In the genomic region with DNA sequence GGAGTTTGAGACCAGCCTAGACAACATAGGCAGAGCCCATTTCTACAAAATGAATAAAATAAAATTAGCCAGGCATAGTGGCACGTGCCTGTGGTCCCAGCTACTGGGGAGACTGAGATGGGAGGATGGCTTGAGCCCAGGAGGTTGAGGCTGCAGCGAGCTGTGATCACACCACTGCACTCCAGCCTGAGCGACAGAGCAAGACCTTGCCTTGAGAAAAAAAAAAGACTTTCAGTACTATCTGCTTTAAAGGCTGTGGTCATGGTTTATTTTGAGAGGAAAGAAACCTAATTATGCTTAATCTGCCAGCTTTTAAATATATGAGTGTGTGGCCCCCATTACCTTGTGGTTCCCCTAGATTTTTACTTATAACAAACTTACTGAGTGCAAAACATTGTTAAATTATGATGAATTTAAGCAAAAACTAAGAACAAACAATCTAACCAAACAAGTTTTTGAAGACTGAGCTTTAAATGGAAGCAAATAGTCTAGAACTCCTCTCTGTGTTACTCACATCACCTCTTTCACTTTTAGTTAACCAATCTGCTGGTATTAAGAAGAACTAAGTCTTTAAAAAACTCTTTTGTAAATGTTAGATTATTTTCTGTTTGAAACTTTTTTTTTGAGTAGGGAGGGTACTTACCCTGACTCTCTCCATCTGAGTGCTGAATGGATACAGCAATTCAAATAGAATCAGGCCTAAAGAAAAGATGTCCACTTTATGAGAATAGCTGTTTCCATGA, we compare ENCODE assay signal across 14 cellular contexts.
DNase-seq lines count a peak whose midpoint lies in the region; ATAC-seq and TF ChIP-seq lines count a peak whose summit lies in the region.
"Had no signal": no experiment of that assay in that cellular context is flagged by ENCODE, and none has a peak within 500 bp of the region (broad histone marks: within the 10 kb centered on the region; RNA-seq: fewer than 3 reads in every experiment).

No MANE protein-coding gene starts in this region.

- no peaks in the 10 kb centered on the region for H3K9me3 ChIP-seq in BE2C
- H3K9me3 ChIP-seq: sigmoid colon, SJSA1 had no signal

- TF ChIP-seq CTCF in mesothelial cell of epicardium (IDR thresholded peaks at IDR 0.05; ENCODE audit: unreplicated experiment) (no peak), osteocyte (IDR thresholded peaks at IDR 0.05) (no peak), BE2C (IDR thresholded peaks at IDR 0.05; ENCODE audit: low read depth, low read length) (no peak)

- no peaks in the 10 kb centered on the region for H3K4me1 ChIP-seq in BE2C
- H3K4me1 ChIP-seq: sigmoid colon, SJSA1 had no signal

- H3K36me3 ChIP-seq in BE2C: no peaks in the 10 kb centered on the region

- H3K4me3 Mint-ChIP-seq in T-helper 1 cell treated with Interleukin-12 subunit alpha and Interleukin-12 subunit beta and Interleukin-4 antibody, amounts not matched to agents 30 μg/mL and 1 μg/mL, for 36 hours: no peak overlapping the region
- H3K4me3 Mint-ChIP-seq in mesothelial cell of epicardium (no peak overlapping the region), immature natural killer cell (no peak overlapping the region), osteocyte (ENCODE audit: unreplicated experiment) (no peak overlapping the region)
- H3K4me3 Mint-ChIP-seq: activated CD8-positive, alpha-beta T cell treated with anti-CD3 and anti-CD28 coated beads for 36 hours had no signal

- H3K27me3 ChIP-seq in BE2C: no peaks in the 10 kb centered on the region
- H3K27me3 ChIP-seq: sigmoid colon, SJSA1 had no signal

- H3K4me1 Mint-ChIP-seq in T-helper 1 cell treated with Interleukin-12 subunit alpha and Interleukin-12 subunit beta and Interleukin-4 antibody, amounts not matched to agents 30 μg/mL and 1 μg/mL, for 36 hours (ENCODE audit: low read depth): peaks cover 16% of the 10 kb centered on the region
- peaks cover 17% of the 10 kb centered on the region for H3K4me1 Mint-ChIP-seq in mesothelial cell of epicardium
- peaks cover 0 to 2% of the 10 kb centered on the region in 2 donors for H3K4me1 Mint-ChIP-seq in immature natural killer cell
- no peaks in the 10 kb centered on the region for H3K4me1 Mint-ChIP-seq in osteocyte (ENCODE audit: unreplicated experiment)

- peaks cover 25% of the 10 kb centered on the region for H3K36me3 Mint-ChIP-seq in T-helper 1 cell treated with Interleukin-12 subunit alpha and Interleukin-12 subunit beta and Interleukin-4 antibody, amounts not matched to agents 30 μg/mL and 1 μg/mL, for 36 hours (ENCODE audit: low read depth)
- peaks cover 10% of the 10 kb centered on the region for H3K36me3 Mint-ChIP-seq in mesothelial cell of epicardium
- peaks cover 11 to 25% (median 13%) of the 10 kb centered on the region in 3 donors for H3K36me3 Mint-ChIP-seq in immature natural killer cell
- H3K36me3 Mint-ChIP-seq in osteocyte (ENCODE audit: unreplicated experiment): peaks cover 34% of the 10 kb centered on the region

- no peaks in the 10 kb centered on the region for H3K9me3 Mint-ChIP-seq in T-helper 1 cell treated with Interleukin-12 subunit alpha and Interleukin-12 subunit beta and Interleukin-4 antibody, amounts not matched to agents 30 μg/mL and 1 μg/mL, for 36 hours
- no peaks in the 10 kb centered on the region for H3K9me3 Mint-ChIP-seq in mesothelial cell of epicardium
- H3K9me3 Mint-ChIP-seq in immature natural killer cell: no peaks in the 10 kb centered on the region
- no peaks in the 10 kb centered on the region for H3K9me3 Mint-ChIP-seq in osteocyte (ENCODE audit: unreplicated experiment)
- H3K9me3 Mint-ChIP-seq: activated CD8-positive, alpha-beta T cell treated with anti-CD3 and anti-CD28 coated beads for 36 hours had no signal

- H3K27ac Mint-ChIP-seq in T-helper 1 cell treated with Interleukin-12 subunit alpha and Interleukin-12 subunit beta and Interleukin-4 antibody, amounts not matched to agents 30 μg/mL and 1 μg/mL, for 36 hours: peak overlapping the region; percentile 41
- H3K27ac Mint-ChIP-seq in mesothelial cell of epicardium: peak overlapping the region; percentile 73
- H3K27ac Mint-ChIP-seq in immature natural killer cell: peak overlapping the region in 3 of 6 donors; percentile 29 to 53 (median 41)
- no peak overlapping the region for H3K27ac Mint-ChIP-seq in osteocyte (ENCODE audit: unreplicated experiment)
- H3K27ac Mint-ChIP-seq: activated CD8-positive, alpha-beta T cell treated with anti-CD3 and anti-CD28 coated beads for 36 hours had no signal

- H3K27me3 Mint-ChIP-seq in T-helper 1 cell treated with Interleukin-12 subunit alpha and Interleukin-12 subunit beta and Interleukin-4 antibody, amounts not matched to agents 30 μg/mL and 1 μg/mL, for 36 hours (ENCODE audit: low read depth): no peaks in the 10 kb centered on the region
- no peaks in the 10 kb centered on the region for H3K27me3 Mint-ChIP-seq in mesothelial cell of epicardium (ENCODE audit: low read depth)
- H3K27me3 Mint-ChIP-seq in immature natural killer cell (ENCODE audit: low read depth in 3 of 3): peaks cover 0 to 2% (median 0%) of the 10 kb centered on the region in 3 donors
- no peaks in the 10 kb centered on the region for H3K27me3 Mint-ChIP-seq in osteocyte (ENCODE audit: unreplicated experiment)
- H3K27me3 Mint-ChIP-seq: activated CD8-positive, alpha-beta T cell treated with anti-CD3 and anti-CD28 coated beads for 36 hours had no signal

- H3K4me3 ChIP-seq in BE2C (ENCODE audit: low read depth, low read length): no peak overlapping the region
- H3K4me3 ChIP-seq: sigmoid colon, SJSA1 had no signal

- peak; percentile 86 for ATAC-seq in GM21717 (IDR thresholded peaks at IDR 0.05; ENCODE audit: unreplicated experiment)
- peak; percentile 42 for ATAC-seq in HG03139 (IDR thresholded peaks at IDR 0.05; ENCODE audit: unreplicated experiment)
- ATAC-seq: activated CD8-positive, alpha-beta T cell treated with anti-CD3 and anti-CD28 coated beads for 36 hours had no signal

- DNase-seq in T-helper 1 cell (no peak), mesothelial cell of epicardium (ENCODE audit: low spot score in 2 of 2, unreplicated experiment in 2 of 2) (no peak), immature natural killer cell (no peak), osteocyte (ENCODE audit: extremely low spot score, unreplicated experiment) (no peak), BE2C (no peak)
- DNase-seq: activated CD8-positive, alpha-beta T cell treated with anti-CD3 and anti-CD28 coated beads for 36 hours; effector memory CD4-positive, alpha-beta T cell; GOT3; Karpas-422; sigmoid colon had no signal
